In genomic region chr20:1467355-1468116, GRCh38 we compare ENCODE assay signal across 2 cellular contexts.
A peak's percentile ranks its signal among the peaks of the same experiment; 100 is the strongest.
TF ChIP-seq lines count a peak whose summit lies in the region.

No MANE protein-coding gene starts in this region.

TF ChIP-seq in HEK293, 187 proteins besides CTCF, POLR2A, EP300 and RAD21:
- TF ChIP-seq ZNF621 (tag by site-specific recombination; IDR thresholded peaks at IDR 0.05) (no peak), SP2 (tag by site-specific recombination; IDR thresholded peaks at IDR 0.05) (no peak), ZNF510 (tag by site-specific recombination; IDR thresholded peaks at IDR 0.05; ENCODE audit: insufficient replicate concordance) (no peak), ZNF335 (tag by site-specific recombination; conservative IDR thresholded peaks at IDR 0.05) (peak; percentile 69; the same call in 1 of the 2 replicates), ZNF16 (tag by site-specific recombination; IDR thresholded peaks at IDR 0.05; ENCODE audit: low read depth) (no peak)
TF ChIP-seq in HEK293: peak in this region for 1.

TF ChIP-seq in H1, 55 proteins besides CTCF, POLR2A, EP300 and RAD21:
- TF ChIP-seq CBX5 (IDR thresholded peaks at IDR 0.05; ENCODE audit: low read depth, low read length), result no peak
- TF ChIP-seq CEBPB (IDR thresholded peaks at IDR 0.05; ENCODE audit: low read depth, low read length), result peak; percentile 46; the same call in 1 of the 2 replicates
